9 cellular contexts compared by ENCODE assay signal in genomic region chr17:75822119-75822799, GRCh38. TPM values are rescaled to one million over a fixed set of nuclear protein-coding genes. Genes with fewer than 3 reads are reported as not detected.
DNase-seq lines count a peak whose midpoint lies in the region; ATAC-seq lines count a peak whose summit lies in the region.
"Had no signal": no experiment of that assay in that cellular context is flagged by ENCODE, and none has a peak within 500 bp of the region (broad histone marks: within the 10 kb centered on the region; RNA-seq: fewer than 3 reads in every experiment).

No MANE protein-coding gene starts in this region.

- no peak overlapping the region for H3K18ac ChIP-seq in neuronal stem cell (ENCODE audit: low read length)

- H3K9me3 Mint-ChIP-seq in activated naive CD4-positive, alpha-beta T cell treated with anti-CD3 and anti-CD28 coated beads for 36 hours, result no peaks in the 10 kb centered on the region

- no CpG with 5 or more reads among the region's 18 CpGs for WGBS in neuronal stem cell (ENCODE audit: extremely low coverage in 2 of 2, insufficient read length in 2 of 2, insufficient replicate concordance in 1 of 2), 2 donors

- CTCF ChIA-PET in activated naive CD4-positive, alpha-beta T cell treated with anti-CD3 and anti-CD28 coated beads for 36 hours (lab: Charles Lee), result interaction anchor here (1.2 to 2.5 kb wide), 3 partner anchors 24 to 69 kb away, joined by 3 to 8 read pairs (median 7); no protein-coding TSS in a partner anchor

- intact Hi-C loops in activated naive CD4-positive, alpha-beta T cell treated with anti-CD3 and anti-CD28 coated beads for 36 hours (cut with micrococcal nuclease), result no loop called here

- H3K23ac ChIP-seq in neuronal stem cell (ENCODE audit: low read depth, low read length, poor library complexity), result no peak overlapping the region

- H2BK5ac ChIP-seq in neuronal stem cell (ENCODE audit: low read length), result peak overlapping the region; percentile 32

- H3K27me3 ChIP-seq in neuronal stem cell (ENCODE audit: control insufficient read depth in 3 of 3, insufficient read depth in 3 of 3, low read depth in 1 of 3, low read length in 3 of 3), result no peaks in the 10 kb centered on the region
- H3K27me3 ChIP-seq: right atrium auricular region had no signal

- no peak overlapping the region for H3K4me3 Mint-ChIP-seq in activated naive CD4-positive, alpha-beta T cell treated with anti-CD3 and anti-CD28 coated beads for 36 hours

- H3K79me1 ChIP-seq in neuronal stem cell (ENCODE audit: low read depth, low read length), result peaks cover 8% of the 10 kb centered on the region

- no peak overlapping the region for H3K14ac ChIP-seq in neuronal stem cell (ENCODE audit: low read length)

- H3K36me3 ChIP-seq in neuronal stem cell (replicated peaks in 1 of 2; ENCODE audit: control insufficient read depth in 2 of 2, insufficient read depth in 2 of 2, low read length in 2 of 2), result peaks cover 75 to 92% of the 10 kb centered on the region in 2 donors

- no peak overlapping the region for H3K27ac ChIP-seq in neuronal stem cell (replicated peaks; ENCODE audit: low read length)

- no peak overlapping the region for H2BK120ac ChIP-seq in neuronal stem cell (ENCODE audit: low read depth, low read length)

- DNase-seq in DMS79 treated with DMSO at 0.1 percent for 48 hours (lab: John Stamatoyannopoulos, UW) (peak; percentile 70), NCI-H2171 (lab: John Stamatoyannopoulos, UW) (peak; percentile 38), neuronal stem cell (ENCODE audit: low spot score) (no peak), retina (no peak)
- DNase-seq in activated naive CD4-positive, alpha-beta T cell treated with anti-CD3 and anti-CD28 coated beads for 36 hours, result peak; percentile 56
- no peak for DNase-seq in effector CD4-positive, alpha-beta T cell

- H2AFZ ChIP-seq in neuronal stem cell (ENCODE audit: low read length), result no peak overlapping the region

- H3K36me3 Mint-ChIP-seq in activated naive CD4-positive, alpha-beta T cell treated with anti-CD3 and anti-CD28 coated beads for 36 hours (ENCODE audit: low read depth), result peaks cover 7% of the 10 kb centered on the region

- H3K4ac ChIP-seq in neuronal stem cell (ENCODE audit: low read length), result no peak overlapping the region

- H3K9me3 ChIP-seq in neuronal stem cell (replicated peaks in 1 of 2; ENCODE audit: control insufficient read depth in 2 of 2, insufficient read depth in 1 of 2, low read depth in 1 of 2, low read length in 2 of 2), result no peaks in the 10 kb centered on the region
- H3K9me3 ChIP-seq: right atrium auricular region had no signal

- H2AK5ac ChIP-seq in neuronal stem cell (ENCODE audit: low read depth, low read length), result no peak overlapping the region

- H3K4me2 ChIP-seq in neuronal stem cell (ENCODE audit: insufficient read depth, low read length, poor library complexity, severe bottlenecking), result no peak overlapping the region

- H3K4me3 ChIP-seq in neuronal stem cell (ENCODE audit: low read length in 2 of 2), result no peak overlapping the region
- H3K4me3 ChIP-seq: right atrium auricular region had no signal

- H2BK12ac ChIP-seq in neuronal stem cell (ENCODE audit: low read length), result no peak overlapping the region

- H3K27me3 Mint-ChIP-seq in activated naive CD4-positive, alpha-beta T cell treated with anti-CD3 and anti-CD28 coated beads for 36 hours (ENCODE audit: low read depth), result no peaks in the 10 kb centered on the region

- no peak overlapping the region for H4K8ac ChIP-seq in neuronal stem cell (ENCODE audit: low read depth, low read length)

- H3K27ac Mint-ChIP-seq in activated naive CD4-positive, alpha-beta T cell treated with anti-CD3 and anti-CD28 coated beads for 36 hours, result peak overlapping the region; percentile 64

- no peak overlapping the region for H3K9ac ChIP-seq in neuronal stem cell (ENCODE audit: low read depth, low read length, poor library complexity)

- ATAC-seq in HG03159 (IDR thresholded peaks at IDR 0.05; ENCODE audit: unreplicated experiment), result no peak
- no peak for ATAC-seq in GM19035 (IDR thresholded peaks at IDR 0.05; ENCODE audit: unreplicated experiment)

- no peak overlapping the region for H2BK15ac ChIP-seq in neuronal stem cell (ENCODE audit: low read length)

- peaks cover under 1% of the 10 kb centered on the region in 2 donors for H3K4me1 ChIP-seq in neuronal stem cell (ENCODE audit: control insufficient read depth in 2 of 2, insufficient read depth in 1 of 2, low read depth in 1 of 2, low read length in 2 of 2)

- H4K91ac ChIP-seq in neuronal stem cell (ENCODE audit: low read depth, low read length, poor library complexity), result no peak overlapping the region

- peaks cover 22% of the 10 kb centered on the region for H3K4me1 Mint-ChIP-seq in activated naive CD4-positive, alpha-beta T cell treated with anti-CD3 and anti-CD28 coated beads for 36 hours (ENCODE audit: low read depth)

RNA-seq across cellular contexts. Expression of gene UNC13D, which starts 21.9 kb away (rescaled TPM):
- total RNA-seq in activated naive CD4-positive, alpha-beta T cell treated with anti-CD3 and anti-CD28 coated beads for 36 hours, result 10 to 100 TPM; 98.5 to 99.1 TPM
- polyA plus RNA-seq in neuronal stem cell (2013, experiment 1 of 2), result 1.4 TPM
- 0.90 TPM for polyA plus RNA-seq in neuronal stem cell (2013, experiment 2 of 2)

RNA-seq across cellular contexts. Expression of gene WBP2, which starts 32.9 kb away (rescaled TPM):
- total RNA-seq in activated naive CD4-positive, alpha-beta T cell treated with anti-CD3 and anti-CD28 coated beads for 36 hours, result 10 to 100 TPM; 65.0 to 68.7 TPM
- 80.4 TPM for polyA plus RNA-seq in neuronal stem cell (2013, experiment 1 of 2)
- 79.8 TPM for polyA plus RNA-seq in neuronal stem cell (2013, experiment 2 of 2)

RNA-seq across cellular contexts. Expression of gene UNK, which starts 37.7 kb away (rescaled TPM):
- total RNA-seq in activated naive CD4-positive, alpha-beta T cell treated with anti-CD3 and anti-CD28 coated beads for 36 hours, result 10 to 100 TPM; 19.1 to 21.4 TPM
- polyA plus RNA-seq in neuronal stem cell (2013, experiment 1 of 2), result 25.1 TPM
- 26.8 TPM for polyA plus RNA-seq in neuronal stem cell (2013, experiment 2 of 2)

RNA-seq across cellular contexts. Expression of gene TRIM47, which starts 56.1 kb away (rescaled TPM):
- 1 to 10 TPM; 8.1 to 9.6 TPM for total RNA-seq in activated naive CD4-positive, alpha-beta T cell treated with anti-CD3 and anti-CD28 coated beads for 36 hours
- polyA plus RNA-seq in neuronal stem cell (2013, experiment 1 of 2), result 1.2 TPM
- polyA plus RNA-seq in neuronal stem cell (2013, experiment 2 of 2), result 0.68 TPM

RNA-seq across cellular contexts. Expression of gene GALK1, which starts 57.3 kb away (rescaled TPM):
- 10 to 100 TPM; 48.7 to 50.2 TPM for total RNA-seq in activated naive CD4-positive, alpha-beta T cell treated with anti-CD3 and anti-CD28 coated beads for 36 hours
- polyA plus RNA-seq in neuronal stem cell (2013, experiment 1 of 2), result 20.1 TPM
- polyA plus RNA-seq in neuronal stem cell (2013, experiment 2 of 2), result 18.5 TPM

Comparison
In these comparisons a context has a peak if more than half of its experiments do, and no peak if none do; other contexts are left out.
1. DNase-seq: peak in DMS79 treated with DMSO at 0.1 percent for 48 hours (single experiment), NCI-H2171 (single experiment) and activated naive CD4-positive, alpha-beta T cell treated with anti-CD3 and anti-CD28 coated beads for 36 hours (single experiment); none in neuronal stem cell (single experiment), retina (single experiment) and effector CD4-positive, alpha-beta T cell (single experiment).